1 cellular context compared by ENCODE assay signal in the genomic region with DNA sequence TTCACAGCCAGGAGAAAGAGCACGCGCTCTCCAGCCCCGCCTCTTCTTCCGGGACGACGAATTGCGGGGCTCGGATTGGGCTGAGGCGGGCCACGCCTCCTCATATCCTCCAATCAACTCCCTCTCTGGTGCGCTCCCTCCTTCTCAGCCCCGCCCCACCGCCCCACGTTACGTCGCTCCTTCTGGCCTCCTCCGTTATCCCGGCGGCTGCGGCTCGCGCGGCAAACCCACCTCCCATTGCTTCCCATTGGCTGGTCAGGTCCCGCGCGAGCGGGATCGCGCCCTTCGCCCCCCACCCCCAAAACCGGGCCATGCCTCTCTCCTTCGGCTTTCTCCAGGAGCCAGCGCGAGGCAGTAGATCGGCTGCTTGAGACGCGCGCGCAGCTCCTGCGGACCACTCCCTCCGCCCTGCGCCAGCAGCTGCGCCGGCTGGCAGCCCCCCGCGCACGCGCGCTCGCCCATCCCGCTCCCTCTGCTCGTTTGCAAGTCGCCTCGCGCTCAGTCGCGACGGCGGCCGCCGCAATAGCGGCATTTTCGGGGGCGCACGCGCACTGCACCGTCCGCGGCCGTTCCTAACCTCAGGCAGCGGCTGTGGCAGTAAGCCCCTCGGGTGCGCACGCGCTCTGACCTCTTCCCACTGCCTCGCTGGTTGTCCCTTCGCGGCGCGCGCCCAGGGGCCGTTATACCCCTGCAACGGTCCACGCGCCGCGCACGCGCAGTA.
A peak's percentile ranks its signal among the peaks of the same experiment; 100 is the strongest.
TF ChIP-seq lines count a peak whose summit lies in the region.

No MANE protein-coding gene starts in this region.

TF ChIP-seq in K562, 482 proteins besides CTCF, POLR2A, EP300 and RAD21 (continued from another document and continues in another):
- TF ChIP-seq, protein P1, sequence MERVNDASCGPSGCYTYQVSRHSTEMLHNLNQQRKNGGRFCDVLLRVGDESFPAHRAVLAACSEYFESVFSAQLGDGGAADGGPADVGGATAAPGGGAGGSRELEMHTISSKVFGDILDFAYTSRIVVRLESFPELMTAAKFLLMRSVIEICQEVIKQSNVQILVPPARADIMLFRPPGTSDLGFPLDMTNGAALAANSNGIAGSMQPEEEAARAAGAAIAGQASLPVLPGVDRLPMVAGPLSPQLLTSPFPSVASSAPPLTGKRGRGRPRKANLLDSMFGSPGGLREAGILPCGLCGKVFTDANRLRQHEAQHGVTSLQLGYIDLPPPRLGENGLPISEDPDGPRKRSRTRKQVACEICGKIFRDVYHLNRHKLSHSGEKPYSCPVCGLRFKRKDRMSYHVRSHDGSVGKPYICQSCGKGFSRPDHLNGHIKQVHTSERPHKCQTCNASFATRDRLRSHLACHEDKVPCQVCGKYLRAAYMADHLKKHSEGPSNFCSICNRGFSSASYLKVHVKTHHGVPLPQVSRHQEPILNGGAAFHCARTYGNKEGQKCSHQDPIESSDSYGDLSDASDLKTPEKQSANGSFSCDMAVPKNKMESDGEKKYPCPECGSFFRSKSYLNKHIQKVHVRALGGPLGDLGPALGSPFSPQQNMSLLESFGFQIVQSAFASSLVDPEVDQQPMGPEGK (CRISPR knock-in tag; IDR thresholded peaks at IDR 0.05; ENCODE audit: borderline replicate concordance) = no peak
- TF ChIP-seq SREBF2 (CRISPR knock-in tag; IDR thresholded peaks at IDR 0.05) = no peak
- TF ChIP-seq, protein P2, sequence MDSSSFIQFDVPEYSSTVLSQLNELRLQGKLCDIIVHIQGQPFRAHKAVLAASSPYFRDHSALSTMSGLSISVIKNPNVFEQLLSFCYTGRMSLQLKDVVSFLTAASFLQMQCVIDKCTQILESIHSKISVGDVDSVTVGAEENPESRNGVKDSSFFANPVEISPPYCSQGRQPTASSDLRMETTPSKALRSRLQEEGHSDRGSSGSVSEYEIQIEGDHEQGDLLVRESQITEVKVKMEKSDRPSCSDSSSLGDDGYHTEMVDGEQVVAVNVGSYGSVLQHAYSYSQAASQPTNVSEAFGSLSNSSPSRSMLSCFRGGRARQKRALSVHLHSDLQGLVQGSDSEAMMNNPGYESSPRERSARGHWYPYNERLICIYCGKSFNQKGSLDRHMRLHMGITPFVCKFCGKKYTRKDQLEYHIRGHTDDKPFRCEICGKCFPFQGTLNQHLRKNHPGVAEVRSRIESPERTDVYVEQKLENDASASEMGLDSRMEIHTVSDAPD (CRISPR knock-in tag; IDR thresholded peaks at IDR 0.05) = no peak
- TF ChIP-seq BMI1 (IDR thresholded peaks at IDR 0.05; ENCODE audit: low read length) = no peak
- no peak for TF ChIP-seq ZNF707 (CRISPR knock-in tag; conservative IDR thresholded peaks at IDR 0.05)
- no peak for TF ChIP-seq ZNF239 (CRISPR knock-in tag; IDR thresholded peaks at IDR 0.05)
- TF ChIP-seq NFIC (IDR thresholded peaks at IDR 0.05) = peak; percentile 53
- TF ChIP-seq, protein P3, sequence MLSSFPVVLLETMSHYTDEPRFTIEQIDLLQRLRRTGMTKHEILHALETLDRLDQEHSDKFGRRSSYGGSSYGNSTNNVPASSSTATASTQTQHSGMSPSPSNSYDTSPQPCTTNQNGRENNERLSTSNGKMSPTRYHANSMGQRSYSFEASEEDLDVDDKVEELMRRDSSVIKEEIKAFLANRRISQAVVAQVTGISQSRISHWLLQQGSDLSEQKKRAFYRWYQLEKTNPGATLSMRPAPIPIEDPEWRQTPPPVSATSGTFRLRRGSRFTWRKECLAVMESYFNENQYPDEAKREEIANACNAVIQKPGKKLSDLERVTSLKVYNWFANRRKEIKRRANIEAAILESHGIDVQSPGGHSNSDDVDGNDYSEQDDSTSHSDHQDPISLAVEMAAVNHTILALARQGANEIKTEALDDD (IDR thresholded peaks at IDR 0.05) = no peak
- TF ChIP-seq TBL1XR1 (IDR thresholded peaks at IDR 0.05; ENCODE audit: low read length in 2 of 2) = no peak
- TF ChIP-seq ERF (CRISPR knock-in tag; IDR thresholded peaks at IDR 0.05) = peak; percentile 97
- no peak for TF ChIP-seq ZNF354B (CRISPR knock-in tag; IDR thresholded peaks at IDR 0.05)
- peak; percentile 64; the same call in 1 of the 2 replicates for TF ChIP-seq GTF2F1 (IDR thresholded peaks at IDR 0.05; ENCODE audit: low read depth, low read length)
- no peak for TF ChIP-seq MIER1 (IDR thresholded peaks at IDR 0.05; ENCODE audit: low read depth)
- TF ChIP-seq JUN (IDR thresholded peaks at IDR 0.05; ENCODE audit: borderline replicate concordance, low read depth, low read length) = peak; percentile 34; the same call in 1 of the 2 replicates
- 0 out of 2 replicates have a peak, but pooled peaks have one; percentile 27 for TF ChIP-seq JUN (CRISPR knock-in tag; IDR thresholded peaks at IDR 0.05; ENCODE audit: borderline replicate concordance)
- TF ChIP-seq, protein P4, sequence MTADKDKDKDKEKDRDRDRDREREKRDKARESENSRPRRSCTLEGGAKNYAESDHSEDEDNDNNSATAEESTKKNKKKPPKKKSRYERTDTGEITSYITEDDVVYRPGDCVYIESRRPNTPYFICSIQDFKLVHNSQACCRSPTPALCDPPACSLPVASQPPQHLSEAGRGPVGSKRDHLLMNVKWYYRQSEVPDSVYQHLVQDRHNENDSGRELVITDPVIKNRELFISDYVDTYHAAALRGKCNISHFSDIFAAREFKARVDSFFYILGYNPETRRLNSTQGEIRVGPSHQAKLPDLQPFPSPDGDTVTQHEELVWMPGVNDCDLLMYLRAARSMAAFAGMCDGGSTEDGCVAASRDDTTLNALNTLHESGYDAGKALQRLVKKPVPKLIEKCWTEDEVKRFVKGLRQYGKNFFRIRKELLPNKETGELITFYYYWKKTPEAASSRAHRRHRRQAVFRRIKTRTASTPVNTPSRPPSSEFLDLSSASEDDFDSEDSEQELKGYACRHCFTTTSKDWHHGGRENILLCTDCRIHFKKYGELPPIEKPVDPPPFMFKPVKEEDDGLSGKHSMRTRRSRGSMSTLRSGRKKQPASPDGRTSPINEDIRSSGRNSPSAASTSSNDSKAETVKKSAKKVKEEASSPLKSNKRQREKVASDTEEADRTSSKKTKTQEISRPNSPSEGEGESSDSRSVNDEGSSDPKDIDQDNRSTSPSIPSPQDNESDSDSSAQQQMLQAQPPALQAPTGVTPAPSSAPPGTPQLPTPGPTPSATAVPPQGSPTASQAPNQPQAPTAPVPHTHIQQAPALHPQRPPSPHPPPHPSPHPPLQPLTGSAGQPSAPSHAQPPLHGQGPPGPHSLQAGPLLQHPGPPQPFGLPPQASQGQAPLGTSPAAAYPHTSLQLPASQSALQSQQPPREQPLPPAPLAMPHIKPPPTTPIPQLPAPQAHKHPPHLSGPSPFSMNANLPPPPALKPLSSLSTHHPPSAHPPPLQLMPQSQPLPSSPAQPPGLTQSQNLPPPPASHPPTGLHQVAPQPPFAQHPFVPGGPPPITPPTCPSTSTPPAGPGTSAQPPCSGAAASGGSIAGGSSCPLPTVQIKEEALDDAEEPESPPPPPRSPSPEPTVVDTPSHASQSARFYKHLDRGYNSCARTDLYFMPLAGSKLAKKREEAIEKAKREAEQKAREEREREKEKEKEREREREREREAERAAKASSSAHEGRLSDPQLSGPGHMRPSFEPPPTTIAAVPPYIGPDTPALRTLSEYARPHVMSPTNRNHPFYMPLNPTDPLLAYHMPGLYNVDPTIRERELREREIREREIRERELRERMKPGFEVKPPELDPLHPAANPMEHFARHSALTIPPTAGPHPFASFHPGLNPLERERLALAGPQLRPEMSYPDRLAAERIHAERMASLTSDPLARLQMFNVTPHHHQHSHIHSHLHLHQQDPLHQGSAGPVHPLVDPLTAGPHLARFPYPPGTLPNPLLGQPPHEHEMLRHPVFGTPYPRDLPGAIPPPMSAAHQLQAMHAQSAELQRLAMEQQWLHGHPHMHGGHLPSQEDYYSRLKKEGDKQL (CRISPR knock-in tag; IDR thresholded peaks at IDR 0.05; ENCODE audit: borderline replicate concordance) = peak; percentile 75; the same call in 1 of the 2 replicates
- no peak for TF ChIP-seq HNRNPUL1 (IDR thresholded peaks at IDR 0.05; ENCODE audit: low read length)
- no peak for TF ChIP-seq COPS2 (conservative IDR thresholded peaks at IDR 0.05)
- TF ChIP-seq CTBP1 (IDR thresholded peaks at IDR 0.05; ENCODE audit: borderline replicate concordance) = peak; percentile 99
- no peak for TF ChIP-seq ZNF431 (CRISPR knock-in tag; IDR thresholded peaks at IDR 0.05)
- TF ChIP-seq, protein P5, sequence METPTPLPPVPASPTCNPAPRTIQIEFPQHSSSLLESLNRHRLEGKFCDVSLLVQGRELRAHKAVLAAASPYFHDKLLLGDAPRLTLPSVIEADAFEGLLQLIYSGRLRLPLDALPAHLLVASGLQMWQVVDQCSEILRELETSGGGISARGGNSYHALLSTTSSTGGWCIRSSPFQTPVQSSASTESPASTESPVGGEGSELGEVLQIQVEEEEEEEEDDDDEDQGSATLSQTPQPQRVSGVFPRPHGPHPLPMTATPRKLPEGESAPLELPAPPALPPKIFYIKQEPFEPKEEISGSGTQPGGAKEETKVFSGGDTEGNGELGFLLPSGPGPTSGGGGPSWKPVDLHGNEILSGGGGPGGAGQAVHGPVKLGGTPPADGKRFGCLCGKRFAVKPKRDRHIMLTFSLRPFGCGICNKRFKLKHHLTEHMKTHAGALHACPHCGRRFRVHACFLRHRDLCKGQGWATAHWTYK (CRISPR knock-in tag; IDR thresholded peaks at IDR 0.05) = peak; percentile 87
- TF ChIP-seq PHB (CRISPR knock-in tag; IDR thresholded peaks at IDR 0.05) = no peak
- TF ChIP-seq, protein P6, sequence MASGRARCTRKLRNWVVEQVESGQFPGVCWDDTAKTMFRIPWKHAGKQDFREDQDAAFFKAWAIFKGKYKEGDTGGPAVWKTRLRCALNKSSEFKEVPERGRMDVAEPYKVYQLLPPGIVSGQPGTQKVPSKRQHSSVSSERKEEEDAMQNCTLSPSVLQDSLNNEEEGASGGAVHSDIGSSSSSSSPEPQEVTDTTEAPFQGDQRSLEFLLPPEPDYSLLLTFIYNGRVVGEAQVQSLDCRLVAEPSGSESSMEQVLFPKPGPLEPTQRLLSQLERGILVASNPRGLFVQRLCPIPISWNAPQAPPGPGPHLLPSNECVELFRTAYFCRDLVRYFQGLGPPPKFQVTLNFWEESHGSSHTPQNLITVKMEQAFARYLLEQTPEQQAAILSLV (tag; IDR thresholded peaks at IDR 0.05) = no peak
- TF ChIP-seq HNRNPK (IDR thresholded peaks at IDR 0.05; ENCODE audit: low read depth, low read length, poor library complexity, severe bottlenecking) = no peak
- no peak for TF ChIP-seq ZBTB8A (IDR thresholded peaks at IDR 0.05; ENCODE audit: partially characterized antibody)
- TF ChIP-seq ARNT (IDR thresholded peaks at IDR 0.05) = no peak
- TF ChIP-seq, protein P7, sequence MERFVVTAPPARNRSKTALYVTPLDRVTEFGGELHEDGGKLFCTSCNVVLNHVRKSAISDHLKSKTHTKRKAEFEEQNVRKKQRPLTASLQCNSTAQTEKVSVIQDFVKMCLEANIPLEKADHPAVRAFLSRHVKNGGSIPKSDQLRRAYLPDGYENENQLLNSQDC (CRISPR knock-in tag; IDR thresholded peaks at IDR 0.05) = no peak
- TF ChIP-seq ELF2 (CRISPR knock-in tag; IDR thresholded peaks at IDR 0.05) = 0 out of 2 replicates have a peak, but pooled peaks have one; percentile 7
- TF ChIP-seq, protein P8, sequence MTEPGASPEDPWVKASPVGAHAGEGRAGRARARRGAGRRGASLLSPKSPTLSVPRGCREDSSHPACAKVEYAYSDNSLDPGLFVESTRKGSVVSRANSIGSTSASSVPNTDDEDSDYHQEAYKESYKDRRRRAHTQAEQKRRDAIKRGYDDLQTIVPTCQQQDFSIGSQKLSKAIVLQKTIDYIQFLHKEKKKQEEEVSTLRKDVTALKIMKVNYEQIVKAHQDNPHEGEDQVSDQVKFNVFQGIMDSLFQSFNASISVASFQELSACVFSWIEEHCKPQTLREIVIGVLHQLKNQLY (CRISPR knock-in tag; conservative IDR thresholded peaks at IDR 0.05) = 0 out of 4 replicates have a peak, but pooled peaks of 1 of the 2 experiments have one; percentile 20
- no peak for TF ChIP-seq BCL6 (CRISPR knock-in tag; IDR thresholded peaks at IDR 0.05)
- peak; percentile 70; the same call in 1 of the 2 replicates for TF ChIP-seq NFRKB (IDR thresholded peaks at IDR 0.05; ENCODE audit: low read depth)
- TF ChIP-seq KAT7 (CRISPR knock-in tag; IDR thresholded peaks at IDR 0.05; ENCODE audit: borderline replicate concordance) = no peak
- TF ChIP-seq SIN3A (IDR thresholded peaks at IDR 0.05; ENCODE audit: borderline replicate concordance in 2 of 2, control insufficient read depth in 1 of 2, low read depth in 2 of 2, low read length in 2 of 2) = peak in 1 of 2 experiments; percentile 72; a peak in 1 of 4 replicates
- TF ChIP-seq, protein P9, sequence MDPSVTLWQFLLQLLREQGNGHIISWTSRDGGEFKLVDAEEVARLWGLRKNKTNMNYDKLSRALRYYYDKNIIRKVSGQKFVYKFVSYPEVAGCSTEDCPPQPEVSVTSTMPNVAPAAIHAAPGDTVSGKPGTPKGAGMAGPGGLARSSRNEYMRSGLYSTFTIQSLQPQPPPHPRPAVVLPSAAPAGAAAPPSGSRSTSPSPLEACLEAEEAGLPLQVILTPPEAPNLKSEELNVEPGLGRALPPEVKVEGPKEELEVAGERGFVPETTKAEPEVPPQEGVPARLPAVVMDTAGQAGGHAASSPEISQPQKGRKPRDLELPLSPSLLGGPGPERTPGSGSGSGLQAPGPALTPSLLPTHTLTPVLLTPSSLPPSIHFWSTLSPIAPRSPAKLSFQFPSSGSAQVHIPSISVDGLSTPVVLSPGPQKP (CRISPR knock-in tag; IDR thresholded peaks at IDR 0.05) = no peak
- TF ChIP-seq, protein P10, sequence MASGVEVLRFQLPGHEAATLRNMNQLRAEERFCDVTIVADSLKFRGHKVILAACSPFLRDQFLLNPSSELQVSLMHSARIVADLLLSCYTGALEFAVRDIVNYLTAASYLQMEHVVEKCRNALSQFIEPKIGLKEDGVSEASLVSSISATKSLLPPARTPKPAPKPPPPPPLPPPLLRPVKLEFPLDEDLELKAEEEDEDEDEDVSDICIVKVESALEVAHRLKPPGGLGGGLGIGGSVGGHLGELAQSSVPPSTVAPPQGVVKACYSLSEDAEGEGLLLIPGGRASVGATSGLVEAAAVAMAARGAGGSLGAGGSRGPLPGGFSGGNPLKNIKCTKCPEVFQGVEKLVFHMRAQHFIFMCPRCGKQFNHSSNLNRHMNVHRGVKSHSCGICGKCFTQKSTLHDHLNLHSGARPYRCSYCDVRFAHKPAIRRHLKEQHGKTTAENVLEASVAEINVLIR (CRISPR knock-in tag; IDR thresholded peaks at IDR 0.05) = no peak
- TF ChIP-seq SMARCA4 (IDR thresholded peaks at IDR 0.05) = no peak
- TF ChIP-seq TAL1 (IDR thresholded peaks at IDR 0.05) = no peak
- TF ChIP-seq, protein P11, sequence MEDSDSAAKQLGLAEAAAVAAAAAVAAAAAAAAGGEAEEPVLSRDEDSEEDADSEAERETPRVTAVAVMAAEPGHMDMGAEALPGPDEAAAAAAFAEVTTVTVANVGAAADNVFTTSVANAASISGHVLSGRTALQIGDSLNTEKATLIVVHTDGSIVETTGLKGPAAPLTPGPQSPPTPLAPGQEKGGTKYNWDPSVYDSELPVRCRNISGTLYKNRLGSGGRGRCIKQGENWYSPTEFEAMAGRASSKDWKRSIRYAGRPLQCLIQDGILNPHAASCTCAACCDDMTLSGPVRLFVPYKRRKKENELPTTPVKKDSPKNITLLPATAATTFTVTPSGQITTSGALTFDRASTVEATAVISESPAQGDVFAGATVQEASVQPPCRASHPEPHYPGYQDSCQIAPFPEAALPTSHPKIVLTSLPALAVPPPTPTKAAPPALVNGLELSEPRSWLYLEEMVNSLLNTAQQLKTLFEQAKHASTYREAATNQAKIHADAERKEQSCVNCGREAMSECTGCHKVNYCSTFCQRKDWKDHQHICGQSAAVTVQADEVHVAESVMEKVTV (CRISPR knock-in tag; IDR thresholded peaks at IDR 0.05) = no peak
- TF ChIP-seq ARID1B (IDR thresholded peaks at IDR 0.05) = no peak
- TF ChIP-seq CSDE1 (IDR thresholded peaks at IDR 0.05) = peak in 1 of 2 experiments; percentile 28; a peak in 1 of 4 replicates
- TF ChIP-seq WHSC1 (IDR thresholded peaks at IDR 0.05; ENCODE audit: low read length) = no peak
- no peak for TF ChIP-seq LARP7 (IDR thresholded peaks at IDR 0.05)
- TF ChIP-seq ZFX (CRISPR knock-in tag; IDR thresholded peaks at IDR 0.05) = peak; percentile 86
